ENCODE assay signal across 8 cellular contexts in the genomic region with DNA sequence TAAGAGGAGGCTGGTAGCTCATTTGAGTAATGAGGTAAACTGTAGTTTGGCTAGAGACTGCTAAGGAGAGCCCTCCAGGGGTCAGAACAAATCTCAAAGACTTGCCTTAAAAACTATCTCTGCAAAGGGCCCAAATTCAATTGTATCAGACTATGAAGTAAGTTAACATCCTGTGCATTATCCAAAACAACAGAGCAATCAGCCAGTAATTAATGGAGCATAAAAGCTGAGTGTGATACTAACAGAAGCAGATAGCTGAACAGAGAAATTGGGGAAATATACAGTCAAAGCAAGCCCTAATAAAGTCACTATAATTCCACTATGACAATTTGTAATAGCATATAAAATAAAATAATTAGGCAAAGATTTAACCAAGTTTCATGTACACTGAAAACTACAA.
"Had no signal": no experiment of that assay in that cellular context is flagged by ENCODE, and none has a peak within 500 bp of the region (broad histone marks: within the 10 kb centered on the region; RNA-seq: fewer than 3 reads in every experiment).

No MANE protein-coding gene starts in this region.

- H3K9me3 Mint-ChIP-seq: IgD-negative memory B cell had no signal

- FAIRE-seq: HepG2 had no signal

- H3K27ac Mint-ChIP-seq: HFFc6, IgD-negative memory B cell had no signal

- H3K27ac ChIP-seq: HL-60, KMS-11 had no signal

- H3K4me2 ChIP-seq: KMS-11 had no signal

- H3K9ac ChIP-seq: KMS-11 had no signal

- DNase-seq: GOT3, H7, HFFc6, KBM-7 had no signal

- H3K4me3 Mint-ChIP-seq: HFFc6, IgD-negative memory B cell had no signal

- H3K36me3 Mint-ChIP-seq: IgD-negative memory B cell had no signal
